ENCODE assay signal across 8 cellular contexts in genomic region chr6:150143521-150144293, GRCh38. TPM values are rescaled to one million over a fixed set of nuclear protein-coding genes. Genes with fewer than 3 reads are reported as not detected.
A peak's percentile ranks its signal among the peaks of the same experiment; 100 is the strongest.
DNase-seq lines count a peak whose midpoint lies in the region; ATAC-seq and TF ChIP-seq lines count a peak whose summit lies in the region.

No MANE protein-coding gene starts in this region.

- H3K36me3 Mint-ChIP-seq in naive thymus-derived CD4-positive, alpha-beta T cell = no peaks in the 10 kb centered on the region

- no peaks in the 10 kb centered on the region for H3K4me1 ChIP-seq in ectodermal cell (ENCODE audit: control insufficient read depth, insufficient read depth, low read length)
- H3K4me1 ChIP-seq in naive thymus-derived CD4-positive, alpha-beta T cell (ENCODE audit: control insufficient read depth in 2 of 2, insufficient read depth in 2 of 2, low read length in 2 of 2) = no peaks in the 10 kb centered on the region

- DNase-seq in AG10803 (ENCODE audit: low read depth) (no peak), MG63 (no peak), NOMO-1 (lab: John Stamatoyannopoulos, UW; ENCODE audit: unreplicated experiment in 2 of 2) (no peak), NAMALWA (ENCODE audit: low spot score) (no peak), NCI-H128 (lab: John Stamatoyannopoulos, UW; ENCODE audit: unreplicated experiment) (no peak)
- DNase-seq in naive thymus-derived CD4-positive, alpha-beta T cell = no peak

- H3K27me3 ChIP-seq in MG63 (peaks cover 61% of the 10 kb centered on the region), ectodermal cell (ENCODE audit: control insufficient read depth, insufficient read depth, low read length, poor library complexity, severe bottlenecking) (peaks cover 63% of the 10 kb centered on the region)
- H3K27me3 ChIP-seq in naive thymus-derived CD4-positive, alpha-beta T cell (ENCODE audit: control insufficient read depth in 2 of 2, insufficient read depth in 2 of 2, low read length in 2 of 2) = peaks cover 3 to 7% of the 10 kb centered on the region in 2 donors

- no peak overlapping the region for H3K27ac Mint-ChIP-seq in naive thymus-derived CD4-positive, alpha-beta T cell

- CTCF ChIA-PET in naive thymus-derived CD4-positive, alpha-beta T cell (lab: Charles Lee) = no interaction called here

- peaks cover 6 to 16% (median 14%) of the 10 kb centered on the region in 7 donors for H3K4me1 Mint-ChIP-seq in naive thymus-derived CD4-positive, alpha-beta T cell

- no peak for ATAC-seq in naive thymus-derived CD4-positive, alpha-beta T cell
- no peak for ATAC-seq in GM19397 (IDR thresholded peaks at IDR 0.05; ENCODE audit: unreplicated experiment)

- H3K9me3 ChIP-seq in MG63 (no peaks in the 10 kb centered on the region), ectodermal cell (ENCODE audit: control insufficient read depth, low read length) (no peaks in the 10 kb centered on the region)
- no peaks in the 10 kb centered on the region for H3K9me3 ChIP-seq in naive thymus-derived CD4-positive, alpha-beta T cell (ENCODE audit: control insufficient read depth in 2 of 3, low read length in 3 of 3)

- POLR2A ChIA-PET in naive thymus-derived CD4-positive, alpha-beta T cell (lab: Charles Lee) = no interaction called here

- H3K4me3 ChIP-seq in AG10803 (ENCODE audit: low read length) (peak overlapping the region; percentile 65), MG63 (peak overlapping the region; percentile 50), ectodermal cell (ENCODE audit: insufficient read depth, low read depth, low read length) (peak overlapping the region; percentile 46)
- H3K4me3 ChIP-seq in naive thymus-derived CD4-positive, alpha-beta T cell (ENCODE audit: low read length) = no peak overlapping the region

- no peak for TF ChIP-seq CTCF in AG10803 (conservative IDR thresholded peaks at IDR 0.05; ENCODE audit: low read length)

- H3K4me3 Mint-ChIP-seq in naive thymus-derived CD4-positive, alpha-beta T cell = peak overlapping the region in 7 of 10 donors; percentile 19 to 62 (median 37)

- intact Hi-C loops in naive thymus-derived CD4-positive, alpha-beta T cell (cut with micrococcal nuclease) = no loop called here

- H3K9me3 Mint-ChIP-seq in naive thymus-derived CD4-positive, alpha-beta T cell = peaks cover 0 to under 1% (median 0%) of the 10 kb centered on the region in 11 donors

- peaks cover 65 to 73% (median 69%) of the 10 kb centered on the region in 5 donors for H3K27me3 Mint-ChIP-seq in naive thymus-derived CD4-positive, alpha-beta T cell

- no peaks in the 10 kb centered on the region for H3K36me3 ChIP-seq in MG63
- H3K36me3 ChIP-seq in ectodermal cell (ENCODE audit: control insufficient read depth, insufficient read depth, low read length) = no peaks in the 10 kb centered on the region
- H3K36me3 ChIP-seq in naive thymus-derived CD4-positive, alpha-beta T cell (ENCODE audit: control insufficient read depth in 2 of 3, insufficient read depth in 3 of 3, low read length in 3 of 3) = no peaks in the 10 kb centered on the region

- no peak overlapping the region for H3K27ac ChIP-seq in ectodermal cell (ENCODE audit: insufficient read depth, low read depth, low read length, poor library complexity, severe bottlenecking)
- no peak overlapping the region for H3K27ac ChIP-seq in naive thymus-derived CD4-positive, alpha-beta T cell (ENCODE audit: low read depth, low read length)

- WGBS in ectodermal cell, 2 experiments = 3% methylated on average over 53 of the region's 53 CpGs

RNA-seq across cellular contexts. Expression of gene PPP1R14C, which starts 0.9 kb away (rescaled TPM):
- total RNA-seq in MG63 (2014; rRNA removed; shearing (Covaris generic); ENCODE audit: low replicate concordance) = 3.3 and 3.6 TPM in 2 replicates
- 5.6 TPM for polyA plus RNA-seq in ectodermal cell (2013, experiment 1 of 4)
- polyA plus RNA-seq in ectodermal cell (2013, experiment 2 of 4) = 4.4 TPM
- polyA plus RNA-seq in ectodermal cell (2013, experiment 3 of 4) = 8.0 TPM
- 7.8 TPM for polyA plus RNA-seq in ectodermal cell (2013, experiment 4 of 4)
- not detected for total RNA-seq in naive thymus-derived CD4-positive, alpha-beta T cell
- not detected for polyA plus RNA-seq in naive thymus-derived CD4-positive, alpha-beta T cell
